In genomic region chr14:73266317-73266716, GRCh38 we compare ENCODE assay signal across 26 cellular contexts.
"Had no signal": no experiment of that assay in that cellular context is flagged by ENCODE, and none has a peak within 500 bp of the region (broad histone marks: within the 10 kb centered on the region; RNA-seq: fewer than 3 reads in every experiment).

No MANE protein-coding gene starts in this region.

- H3K9me3 ChIP-seq: adrenal gland, body of pancreas, esophagus squamous epithelium, gastroesophageal sphincter, heart right ventricle had no signal

- H2AFZ ChIP-seq: hepatocyte had no signal

- H3K27ac ChIP-seq: adrenal gland, body of pancreas, epithelial cell of prostate, esophagus squamous epithelium, gastroesophageal sphincter, heart right ventricle, hepatocyte had no signal

- ATAC-seq: activated CD8-positive, alpha-beta T cell treated with anti-CD3 and anti-CD28 coated beads for 36 hours; activated naive CD8-positive, alpha-beta T cell treated with anti-CD3 and anti-CD28 coated beads, Interleukin-2, amount 50 U/mL, for 24 hours; activated T-cell treated with anti-CD3 and anti-CD28 coated beads, Interleukin-2, amount 50 U/mL, for 4 hours; activated T-helper 17 cell treated with anti-CD3 and anti-CD28 coated beads, Interleukin-2, amount 50 U/mL, for 72 hours; body of pancreas; gastroesophageal sphincter; heart right ventricle had no signal

- DNase-seq: activated CD4-positive, alpha-beta T cell treated with anti-CD3 and anti-CD28 coated beads for 48 hours; activated CD4-positive, alpha-beta T cell treated with anti-CD3 and anti-CD28 coated beads, Interleukin-2, amount 50 U/mL, for 1 hour; activated CD4-positive, alpha-beta T cell treated with anti-CD3 and anti-CD28 coated beads, Interleukin-2, amount 50 U/mL, for 48 hours; activated CD4-positive, CD25-positive, alpha-beta regulatory T cell; activated CD4-positive, CD25-positive, alpha-beta regulatory T cell treated with anti-CD3 and anti-CD28 coated beads, Interleukin-2, amount 50 U/mL, for 72 hours; activated CD8-positive, alpha-beta memory T cell treated with anti-CD3 and anti-CD28 coated beads for 24 hours; activated CD8-positive, alpha-beta T cell treated with anti-CD3 and anti-CD28 coated beads for 36 hours; activated effector memory CD4-positive, alpha-beta T cell treated with anti-CD3 and anti-CD28 coated beads, Interleukin-2, amount 50 U/mL, for 16 hours; activated naive CD4-positive, alpha-beta T cell treated with anti-CD3 and anti-CD28 coated beads for 36 hours; activated naive CD8-positive, alpha-beta T cell treated with anti-CD3 and anti-CD28 coated beads for 36 hours; activated naive CD8-positive, alpha-beta T cell treated with anti-CD3 and anti-CD28 coated beads, Interleukin-2, amount 50 U/mL, for 24 hours; activated T-cell treated with anti-CD3 and anti-CD28 coated beads, Interleukin-2, amount 50 U/mL, for 4 hours; amygdala; aorta; body of pancreas; caudate nucleus; effector CD8-positive, alpha-beta T cell; esophagus squamous epithelium; foreskin melanocyte; heart right ventricle; T-helper 2 cell had no signal

- H3K36me3 ChIP-seq: adrenal gland, heart right ventricle had no signal

- H3K79me2 ChIP-seq: hepatocyte had no signal

- H3K4me3 ChIP-seq: adrenal gland, body of pancreas, esophagus squamous epithelium, gastroesophageal sphincter, heart right ventricle, hepatocyte had no signal

- H3K27me3 ChIP-seq: adrenal gland, body of pancreas, esophagus squamous epithelium, gastroesophageal sphincter, hepatocyte had no signal

- H3K4me2 ChIP-seq: hepatocyte had no signal
